In the genomic region with DNA sequence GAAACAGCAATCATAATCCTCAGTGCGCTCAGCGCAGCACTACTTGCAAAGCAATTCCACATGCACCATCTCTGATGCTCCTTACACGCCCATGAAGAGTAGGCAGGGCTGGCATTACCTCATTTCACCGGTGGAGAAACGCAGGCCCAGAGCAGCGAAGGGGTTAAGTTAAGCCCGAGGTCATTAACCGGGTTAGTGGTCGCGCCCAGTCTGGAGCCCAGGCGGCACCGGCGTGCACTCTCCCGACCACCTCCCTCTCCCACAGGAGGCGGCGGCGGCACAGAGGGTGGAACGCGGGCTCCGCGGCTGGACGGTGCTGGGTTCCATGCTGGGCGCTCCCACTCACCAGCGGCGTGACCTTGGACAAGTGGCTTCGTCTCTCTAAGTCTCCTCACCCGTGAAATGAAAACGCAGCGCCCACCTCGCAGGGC, we compare ENCODE assay signal across 8 cellular contexts. TPM values are rescaled to one million over a fixed set of nuclear protein-coding genes. Genes with fewer than 3 reads are reported as not detected.
DNase-seq lines count a peak whose midpoint lies in the region; ATAC-seq, FAIRE-seq and TF ChIP-seq lines count a peak whose summit lies in the region.

No MANE protein-coding gene starts in this region.

- H3K18ac ChIP-seq in H1 (ENCODE audit: extremely low read depth, low read length): peak overlapping the region; percentile 78

- H3K4me3 ChIP-seq in Caco-2 (ENCODE audit: low read depth, low read length): peak overlapping the region; percentile 98
- H3K4me3 ChIP-seq in HCT116 (replicated peaks in 1 of 2; ENCODE audit: low read depth in 1 of 2, low read length in 2 of 2): peak overlapping the region; percentile 90 to 94
- H3K4me3 ChIP-seq in Peyer's patch: peak overlapping the region; percentile 93 to 96 (median 95)
- H3K4me3 ChIP-seq in H1 (ENCODE audit: extremely low read depth in 1 of 4, insufficient read depth in 2 of 4, low read depth in 3 of 4, low read length in 4 of 4): peak overlapping the region; percentile 79 to 94 (median 88)
- H3K4me3 ChIP-seq in mucosa of stomach (ENCODE audit: low read length): peak overlapping the region; percentile 80

- no peaks in the 10 kb centered on the region for H3K36me3 ChIP-seq in Caco-2 (ENCODE audit: control insufficient read depth, insufficient read depth, low read length)
- H3K36me3 ChIP-seq in HCT116 (ENCODE audit: control insufficient read depth in 1 of 2, insufficient read depth in 2 of 2, low read length in 2 of 2): peaks cover 6 to 11% of the 10 kb centered on the region in 2 experiments; a peak in 3 of 4 replicates
- peaks cover 0 to 19% (median 0%) of the 10 kb centered on the region in 3 donors for H3K36me3 ChIP-seq in Peyer's patch
- peaks cover 2 to 13% (median 10%) of the 10 kb centered on the region in 4 experiments for H3K36me3 ChIP-seq in H1 (ENCODE audit: control insufficient read depth in 2 of 4, insufficient read depth in 4 of 4, low read length in 3 of 4)
- peaks cover 5% of the 10 kb centered on the region for H3K36me3 ChIP-seq in mucosa of stomach (ENCODE audit: control insufficient read depth, insufficient read depth, low read length)

- no peak overlapping the region for H3K23ac ChIP-seq in H1 (ENCODE audit: insufficient read length)

- TF ChIP-seq POLR2A in HCT116 (IDR thresholded peaks at IDR 0.05; ENCODE audit: borderline replicate concordance, extremely low read depth, insufficient read depth, insufficient read length) (no peak), Peyer's patch (IDR thresholded peaks at IDR 0.05) (no peak), H1 (IDR thresholded peaks at IDR 0.05; ENCODE audit: control extremely low read depth in 1 of 2, low read depth in 2 of 2, low read length in 2 of 2) (no peak; a peak in 1 of 3 replicates)

- H4K91ac ChIP-seq in H1 (replicated peaks; ENCODE audit: insufficient read length, low read length): peak overlapping the region; percentile 92

- H3K79me2 ChIP-seq in HCT116 (ENCODE audit: insufficient read depth, low read length) (peaks cover 45% of the 10 kb centered on the region), H1 (ENCODE audit: control insufficient read depth in 1 of 2, insufficient read depth in 2 of 2, low read length in 2 of 2) (peaks cover 0 to 10% of the 10 kb centered on the region in 2 experiments; a peak in 1 of 4 replicates)

- no peak for FAIRE-seq in H1 (lab: Jason Lieb, UNC)

- POLR2A ChIA-PET in Caco-2 (lab: Charles Lee) (interaction anchor here (1.0 to 1.8 kb wide), 4 partner anchors 12 to 54 kb away, joined by 3 to 25 read pairs (median 12); partner anchors contain the start of gene ABCB8), HCT116 (lab: Charles Lee) (interaction anchor here (1.0 to 1.4 kb wide), 3 partner anchors 10 to 19 kb away, joined by 3 to 13 read pairs (median 9); no protein-coding TSS in a partner anchor), H1 (lab: Charles Lee; ENCODE audit: partially characterized antibody) (interaction anchor here (0.8 to 4.9 kb wide), 12 partner anchors 9 to 83 kb away, joined by 3 to 33 read pairs (median 6); partner anchors contain the start of gene CDK5)

- peak overlapping the region; percentile 94 for H3K27ac ChIP-seq in HCT116 (ENCODE audit: low read depth, low read length)
- H3K27ac ChIP-seq in Peyer's patch: peak overlapping the region; percentile 95 to 97 (median 96)
- H3K27ac ChIP-seq in H1 (ENCODE audit: low read depth, low read length): peak overlapping the region; percentile 76

- peaks cover 12% of the 10 kb centered on the region for H3K79me1 ChIP-seq in H1 (ENCODE audit: low read depth, low read length)

- H3K36me3 Mint-ChIP-seq in Caco-2 (ENCODE audit: insufficient read depth, unreplicated experiment): peaks cover 59% of the 10 kb centered on the region

- no peaks in the 10 kb centered on the region for H3K9me2 ChIP-seq in HCT116 (ENCODE audit: insufficient read depth)

- peaks cover 22% of the 10 kb centered on the region for H3K4me1 ChIP-seq in Caco-2
- peaks cover 28 to 63% of the 10 kb centered on the region in 2 experiments for H3K4me1 ChIP-seq in HCT116 (ENCODE audit: control insufficient read depth in 1 of 2, insufficient read depth in 2 of 2, low read length in 2 of 2)
- H3K4me1 ChIP-seq in Peyer's patch: peaks cover 3 to 45% (median 34%) of the 10 kb centered on the region in 4 donors
- H3K4me1 ChIP-seq in H1 (replicated peaks in 1 of 4; ENCODE audit: control insufficient read depth in 3 of 4, insufficient read depth in 4 of 4, low read length in 3 of 4): peaks cover 0 to 37% (median 24%) of the 10 kb centered on the region in 4 experiments; a peak in 6 of 7 replicates
- H3K4me1 ChIP-seq in mucosa of stomach (ENCODE audit: control insufficient read depth, insufficient read depth, low read length): peaks cover 54% of the 10 kb centered on the region

- H3K27me3 ChIP-seq in Caco-2 (replicated peaks; ENCODE audit: control insufficient read depth, insufficient read depth, low read length): no peaks in the 10 kb centered on the region
- H3K27me3 ChIP-seq in HCT116 (ENCODE audit: insufficient read depth, low read length): no peaks in the 10 kb centered on the region
- no peaks in the 10 kb centered on the region for H3K27me3 ChIP-seq in Peyer's patch
- peaks cover 0 to 7% (median 5%) of the 10 kb centered on the region in 4 experiments; a peak in 5 of 7 replicates for H3K27me3 ChIP-seq in H1 (replicated peaks in 1 of 4; ENCODE audit: control insufficient read depth in 3 of 4, extremely low read depth in 1 of 4, insufficient read depth in 3 of 4, low read length in 3 of 4)
- H3K27me3 ChIP-seq in mucosa of stomach (ENCODE audit: control insufficient read depth, insufficient read depth, low read length): no peaks in the 10 kb centered on the region

- no peak for TF ChIP-seq CTCF in Caco-2 (IDR thresholded peaks at IDR 0.05; ENCODE audit: insufficient read depth in 1 of 2, low read depth in 1 of 2, low read length in 1 of 2, severe bottlenecking in 1 of 2, unreplicated experiment in 1 of 2)
- TF ChIP-seq CTCF in HCT116 (IDR thresholded peaks at IDR 0.05 in 2 of 3, conservative IDR thresholded peaks at IDR 0.05 in 1 of 3; ENCODE audit: borderline replicate concordance in 1 of 3, insufficient read depth in 1 of 3, low read depth in 2 of 3, low read length in 2 of 3): no peak
- peak in 1 of 6 experiments; percentile 12 for TF ChIP-seq CTCF in Peyer's patch (IDR thresholded peaks at IDR 0.05)
- TF ChIP-seq CTCF in H1 (IDR thresholded peaks at IDR 0.05; ENCODE audit: control extremely low read depth in 1 of 3, insufficient read depth in 1 of 3, low read depth in 1 of 3, low read length in 3 of 3): no peak
- TF ChIP-seq CTCF in GM13977 (IDR thresholded peaks at IDR 0.05; ENCODE audit: extremely low read depth, insufficient read depth, missing control alignments): no peak

- in situ Hi-C loops in GM13977 (cut with MboI; ENCODE audit: low pct_unique_long_range_greater_than_20kb, low sequenced_read_pairs, unreplicated experiment): no loop called here

- peak; percentile 44 to 51 for DNase-seq in Caco-2
- DNase-seq in HCT116 (ENCODE audit: low read depth, low spot score): no peak
- DNase-seq in Peyer's patch: peak in 1 of 3 donors; percentile 56
- no peak for DNase-seq in H1 (ENCODE audit: low read depth in 1 of 2, low spot score in 2 of 2)
- DNase-seq in GM13977 (ENCODE audit: low spot score): no peak

- peak overlapping the region; percentile 97 for H2BK15ac ChIP-seq in H1 (ENCODE audit: low read length)

- ATAC-seq in HCT116 (peak; percentile 2), HG03095 (IDR thresholded peaks at IDR 0.05; ENCODE audit: unreplicated experiment) (no peak), HG03097 (IDR thresholded peaks at IDR 0.05; ENCODE audit: low FRiP score, unreplicated experiment) (no peak)

- TF ChIP-seq RAD21 in HCT116 (IDR thresholded peaks at IDR 0.05; ENCODE audit: low read depth): no peak
- no peak for TF ChIP-seq RAD21 in H1 (IDR thresholded peaks at IDR 0.05 in 1 of 2, conservative IDR thresholded peaks at IDR 0.05 in 1 of 2; ENCODE audit: low read depth in 2 of 2, low read length in 2 of 2)

- 2% methylated on average over 21 of the region's 30 CpGs; no CpG with 5 or more reads in 1 of the 2 experiments for WGBS in H1 (ENCODE audit: extremely low coverage in 1 of 2, insufficient coverage in 1 of 2, insufficient read length in 1 of 2, insufficient replicate concordance in 2 of 2, low coverage in 1 of 2, low lambda C conversion rate in 2 of 2, missing lambda C conversion rate in 1 of 2), 2 experiments

- peak overlapping the region; percentile 59 for H2BK120ac ChIP-seq in H1 (replicated peaks; ENCODE audit: low read depth, low read length)

- H2AK5ac ChIP-seq in H1 (ENCODE audit: low read depth, low read length): no peak overlapping the region

- H3K9me3 ChIP-seq in Caco-2 (no peaks in the 10 kb centered on the region), HCT116 (ENCODE audit: control insufficient read depth in 1 of 2, insufficient read depth in 1 of 2, low read depth in 1 of 2, low read length in 2 of 2) (no peaks in the 10 kb centered on the region), Peyer's patch (no peaks in the 10 kb centered on the region), H1 (ENCODE audit: insufficient read depth in 2 of 2, low read depth in 1 of 2, low read length in 1 of 2) (no peaks in the 10 kb centered on the region), mucosa of stomach (ENCODE audit: control insufficient read depth, low read length) (no peaks in the 10 kb centered on the region)

- H3K4ac ChIP-seq in H1 (replicated peaks; ENCODE audit: insufficient read length, low read depth, low read length): peak overlapping the region; percentile 88

- intact Hi-C loops in Caco-2 (cut with micrococcal nuclease; ENCODE audit: unreplicated experiment): loop anchor here (1.0 kb wide), 1 partner anchor 18 kb away; no protein-coding TSS in a partner anchor
- intact Hi-C loops in HCT116 (cut with micrococcal nuclease): no loop called here

- BruUV-seq in Caco-2 (replicated peaks; lab: Mats Ljungman, UMichigan) (TSS peak; percentile 51), HCT116 (replicated peaks; lab: Mats Ljungman, UMichigan) (TSS peak; percentile 63)

- CTCF ChIA-PET in Caco-2 (lab: Charles Lee): interaction anchor here (0.9 to 1.6 kb wide), 3 partner anchors 18 to 62 kb away, joined by 3 to 13 read pairs (median 5); no protein-coding TSS in a partner anchor
- CTCF ChIA-PET in HCT116 (lab: Charles Lee): interaction anchor here (0.7 to 1.4 kb wide), 4 partner anchors 19 to 62 kb away, joined by 3 read pairs; no protein-coding TSS in a partner anchor
- CTCF ChIA-PET in H1 (lab: Charles Lee; ENCODE audit: partially characterized antibody): interaction anchor here (1.6 to 6.0 kb wide), 3 partner anchors 16 to 62 kb away, joined by 3 to 81 read pairs (median 23); partner anchors contain the start of gene CDK5

- H3K9me3 Mint-ChIP-seq in Caco-2 (ENCODE audit: unreplicated experiment): no peaks in the 10 kb centered on the region

- peak overlapping the region; percentile 55 for H3K27ac Mint-ChIP-seq in Caco-2 (ENCODE audit: unreplicated experiment)

- H3K9ac ChIP-seq in HCT116 (ENCODE audit: low read length): peak overlapping the region; percentile 100
- peak overlapping the region; percentile 86 to 89 (median 88) for H3K9ac ChIP-seq in H1 (replicated peaks in 1 of 4; ENCODE audit: extremely low read depth in 1 of 4, low read depth in 3 of 4, low read length in 3 of 4)
- peak overlapping the region; percentile 90 for H3K9ac ChIP-seq in mucosa of stomach (ENCODE audit: low read length)

- peaks cover 21% of the 10 kb centered on the region for H3K23me2 ChIP-seq in H1 (ENCODE audit: low read depth, low read length)

- 0 out of 2 replicates have a peak overlapping the region, but pooled peaks have one; percentile 17 for H2BK12ac ChIP-seq in H1 (ENCODE audit: low read depth, low read length)

- H4K8ac ChIP-seq in H1 (ENCODE audit: extremely low read depth, insufficient read depth, low read length): peak overlapping the region; percentile 93; the same call in 1 of the 2 replicates

- H4K20me1 ChIP-seq in HCT116 (ENCODE audit: insufficient read depth): no peaks in the 10 kb centered on the region
- peaks cover 18 to 20% of the 10 kb centered on the region in 2 experiments for H4K20me1 ChIP-seq in H1 (replicated peaks in 1 of 2; ENCODE audit: control insufficient read depth in 1 of 2, insufficient read depth in 2 of 2, low read length in 2 of 2)

- peaks cover 10% of the 10 kb centered on the region for H3K4me1 Mint-ChIP-seq in Caco-2 (ENCODE audit: low read depth, unreplicated experiment)

- no peak overlapping the region for H2AFZ ChIP-seq in HCT116 (ENCODE audit: low read depth, low read length, poor library complexity, severe bottlenecking)
- no peak overlapping the region for H2AFZ ChIP-seq in H1 (ENCODE audit: low read length)

- H3K4me2 ChIP-seq in HCT116 (ENCODE audit: low read length) (peak overlapping the region; percentile 94), H1 (ENCODE audit: insufficient read depth in 1 of 2, low read depth in 2 of 2, low read length in 2 of 2) (peak overlapping the region; percentile 95 to 100)

- peak overlapping the region; percentile 93 for H3K4me3 Mint-ChIP-seq in Caco-2 (ENCODE audit: unreplicated experiment)

- no peaks in the 10 kb centered on the region for H3K27me3 Mint-ChIP-seq in Caco-2 (ENCODE audit: insufficient read depth, unreplicated experiment)

- H4K5ac ChIP-seq in H1 (ENCODE audit: insufficient read length, low read depth, low read length): peak overlapping the region; percentile 86

- no peak overlapping the region for H2BK20ac ChIP-seq in H1 (ENCODE audit: low read length)

- peak overlapping the region; percentile 71; the same call in 1 of the 2 replicates for H2BK5ac ChIP-seq in H1 (ENCODE audit: low read depth, low read length)

- no peak for TF ChIP-seq EP300 in H1 (IDR thresholded peaks at IDR 0.05; ENCODE audit: borderline replicate concordance in 1 of 2, low read depth in 2 of 2, low read length in 2 of 2)

- no peak overlapping the region for H3K14ac ChIP-seq in H1 (ENCODE audit: insufficient read length)

- RAD21 ChIA-PET in HCT116 (lab: Charles Lee; ENCODE audit: low non-redundant PET in 1 of 2, low total read pairs in 2 of 2, uncharacterized antibody in 2 of 2, unreplicated experiment in 2 of 2): no interaction called here

- peak overlapping the region; percentile 73 for H3K56ac ChIP-seq in H1 (replicated peaks; ENCODE audit: insufficient read length, low read depth, low read length)

RNA-seq across cellular contexts. Expression of gene FASTK, which starts 0.5 kb away (rescaled TPM):
- total RNA-seq in Caco-2 (2022) (114 and 119 TPM in 2 replicates), HCT116 (2021; ENCODE audit: unreplicated experiment) (86.4 TPM), Peyer's patch (100 to 1,000 TPM in 3 of 4 donors, 10 to 100 TPM in 1; 99.0 to 239 (median 158) TPM)
- polyA plus RNA-seq in HCT116 (2012): 77.9 and 78.4 TPM in 2 replicates
- 39.4 and 43.8 TPM in 2 replicates for total RNA-seq in H1 (2021; fragmentation: NEBNext Ultra II Directional; extraction: Animal tissue kit (Norgen Biotek cat#: 25700))
- polyA plus RNA-seq in H1 (2011; rRNA removed): 84.0 and 116 TPM in 2 replicates
- polyA plus RNA-seq in H1 (2011; cell fraction: cytosol; rRNA removed): 87.9 TPM
- polyA plus RNA-seq in H1 (2011; cell fraction: nucleus; rRNA removed): 383 TPM
- polyA plus RNA-seq in H1 (2012, experiment 1 of 2): 34.8 to 66.7 TPM (median 56.9 TPM) in 4 replicates
- 59.3 TPM for polyA plus RNA-seq in H1 (2012, experiment 2 of 2)
- 53.6 TPM for polyA plus RNA-seq in H1 (2013, experiment 1 of 2)
- polyA plus RNA-seq in H1 (2013, experiment 2 of 2): 45.8 TPM
- polyA minus RNA-seq in H1 (2011; rRNA and poly(A)+ RNA removed): 28.6 and 30.4 TPM in 2 replicates
- 25.5 TPM for polyA minus RNA-seq in H1 (2011; cell fraction: cytosol; rRNA and poly(A)+ RNA removed)
- 71.3 TPM for polyA minus RNA-seq in H1 (2011; cell fraction: nucleus; rRNA and poly(A)+ RNA removed)

RNA-seq across cellular contexts. Expression of gene TMUB1, which starts 3.2 kb away (rescaled TPM):
- total RNA-seq in Caco-2 (2022) (68.1 and 75.0 TPM in 2 replicates), HCT116 (2021; ENCODE audit: unreplicated experiment) (75.8 TPM), Peyer's patch (100 to 1,000 TPM in 2 of 4 donors, 10 to 100 TPM in 2; 38.0 to 113 (median 100) TPM)
- polyA plus RNA-seq in HCT116 (2012): 71.5 and 73.7 TPM in 2 replicates
- 41.4 and 48.7 TPM in 2 replicates for total RNA-seq in H1 (2021; fragmentation: NEBNext Ultra II Directional; extraction: Animal tissue kit (Norgen Biotek cat#: 25700))
- polyA plus RNA-seq in H1 (2011; rRNA removed): 56.2 and 85.7 TPM in 2 replicates
- 38.5 TPM for polyA plus RNA-seq in H1 (2011; cell fraction: cytosol; rRNA removed)
- polyA plus RNA-seq in H1 (2011; cell fraction: nucleus; rRNA removed): 77.0 TPM
- 23.7 to 47.4 TPM (median 42.5 TPM) in 4 replicates for polyA plus RNA-seq in H1 (2012, experiment 1 of 2)
- polyA plus RNA-seq in H1 (2012, experiment 2 of 2): 45.8 TPM
- 69.9 TPM for polyA plus RNA-seq in H1 (2013, experiment 1 of 2)
- polyA plus RNA-seq in H1 (2013, experiment 2 of 2): 77.4 TPM
- polyA minus RNA-seq in H1 (2011; rRNA and poly(A)+ RNA removed): 6.5 and 7.1 TPM in 2 replicates
- 18.8 TPM for polyA minus RNA-seq in H1 (2011; cell fraction: cytosol; rRNA and poly(A)+ RNA removed)
- polyA minus RNA-seq in H1 (2011; cell fraction: nucleus; rRNA and poly(A)+ RNA removed): 14.7 TPM

RNA-seq across cellular contexts. Expression of gene AGAP3, which starts 6.2 kb away (rescaled TPM):
- total RNA-seq in Caco-2 (2022) (70.2 and 76.6 TPM in 2 replicates), HCT116 (2021; ENCODE audit: unreplicated experiment) (126 TPM), Peyer's patch (100 to 1,000 TPM in 2 of 4 donors, 10 to 100 TPM in 2; 91.6 to 123 (median 101) TPM)
- polyA plus RNA-seq in HCT116 (2012): 70.1 and 70.4 TPM in 2 replicates
- 66.4 and 68.1 TPM in 2 replicates for total RNA-seq in H1 (2021; fragmentation: NEBNext Ultra II Directional; extraction: Animal tissue kit (Norgen Biotek cat#: 25700))
- polyA plus RNA-seq in H1 (2011; rRNA removed): 120 and 194 TPM in 2 replicates
- polyA plus RNA-seq in H1 (2011; cell fraction: cytosol; rRNA removed): 90.4 TPM
- polyA plus RNA-seq in H1 (2011; cell fraction: nucleus; rRNA removed): 258 TPM
- 70.1 to 77.1 TPM (median 74.6 TPM) in 4 replicates for polyA plus RNA-seq in H1 (2012, experiment 1 of 2)
- 48.0 TPM for polyA plus RNA-seq in H1 (2012, experiment 2 of 2)
- 33.4 TPM for polyA plus RNA-seq in H1 (2013, experiment 1 of 2)
- 33.2 TPM for polyA plus RNA-seq in H1 (2013, experiment 2 of 2)
- 27.8 and 33.8 TPM in 2 replicates for polyA minus RNA-seq in H1 (2011; rRNA and poly(A)+ RNA removed)
- 47.5 TPM for polyA minus RNA-seq in H1 (2011; cell fraction: cytosol; rRNA and poly(A)+ RNA removed)
- 71.5 TPM for polyA minus RNA-seq in H1 (2011; cell fraction: nucleus; rRNA and poly(A)+ RNA removed)

RNA-seq across cellular contexts. Expression of gene SLC4A2, which starts 20.7 kb away (rescaled TPM):
- total RNA-seq in Caco-2 (2022) (249 and 255 TPM in 2 replicates), HCT116 (2021; ENCODE audit: unreplicated experiment) (240 TPM), Peyer's patch (100 to 1,000 TPM; 101 to 143 (median 121) TPM)
- 195 and 199 TPM in 2 replicates for polyA plus RNA-seq in HCT116 (2012)
- total RNA-seq in H1 (2021; fragmentation: NEBNext Ultra II Directional; extraction: Animal tissue kit (Norgen Biotek cat#: 25700)): 147 and 148 TPM in 2 replicates
- polyA plus RNA-seq in H1 (2011; rRNA removed): 72.6 and 105 TPM in 2 replicates
- polyA plus RNA-seq in H1 (2011; cell fraction: cytosol; rRNA removed): 64.0 TPM
- 293 TPM for polyA plus RNA-seq in H1 (2011; cell fraction: nucleus; rRNA removed)
- 60.3 to 144 TPM (median 135 TPM) in 4 replicates for polyA plus RNA-seq in H1 (2012, experiment 1 of 2)
- 178 TPM for polyA plus RNA-seq in H1 (2012, experiment 2 of 2)
- polyA plus RNA-seq in H1 (2013, experiment 1 of 2): 120 TPM
- polyA plus RNA-seq in H1 (2013, experiment 2 of 2): 123 TPM
- polyA minus RNA-seq in H1 (2011; rRNA and poly(A)+ RNA removed): 42.9 and 53.5 TPM in 2 replicates
- polyA minus RNA-seq in H1 (2011; cell fraction: cytosol; rRNA and poly(A)+ RNA removed): 63.4 TPM
- 68.4 TPM for polyA minus RNA-seq in H1 (2011; cell fraction: nucleus; rRNA and poly(A)+ RNA removed)

RNA-seq across cellular contexts. Expression of gene CDK5, which starts 22.4 kb away (rescaled TPM):
- total RNA-seq in Caco-2 (2022) (23.8 and 25.2 TPM in 2 replicates), HCT116 (2021; ENCODE audit: unreplicated experiment) (19.8 TPM), Peyer's patch (10 to 100 TPM in 3 of 4 donors, 1 to 10 TPM in 1; 6.9 to 15.4 (median 13.8) TPM)
- 20.4 and 20.9 TPM in 2 replicates for polyA plus RNA-seq in HCT116 (2012)
- total RNA-seq in H1 (2021; fragmentation: NEBNext Ultra II Directional; extraction: Animal tissue kit (Norgen Biotek cat#: 25700)): 22.7 and 22.8 TPM in 2 replicates
- 37.2 and 47.8 TPM in 2 replicates for polyA plus RNA-seq in H1 (2011; rRNA removed)
- polyA plus RNA-seq in H1 (2011; cell fraction: cytosol; rRNA removed): 30.4 TPM
- 29.0 TPM for polyA plus RNA-seq in H1 (2011; cell fraction: nucleus; rRNA removed)
- polyA plus RNA-seq in H1 (2012, experiment 1 of 2): 23.4 to 31.3 TPM (median 27.8 TPM) in 4 replicates
- 24.6 TPM for polyA plus RNA-seq in H1 (2012, experiment 2 of 2)
- polyA plus RNA-seq in H1 (2013, experiment 1 of 2): 20.9 TPM
- polyA plus RNA-seq in H1 (2013, experiment 2 of 2): 19.9 TPM
- polyA minus RNA-seq in H1 (2011; rRNA and poly(A)+ RNA removed): 20.8 and 22.0 TPM in 2 replicates
- polyA minus RNA-seq in H1 (2011; cell fraction: cytosol; rRNA and poly(A)+ RNA removed): 8.8 TPM
- 14.2 TPM for polyA minus RNA-seq in H1 (2011; cell fraction: nucleus; rRNA and poly(A)+ RNA removed)

Comparison
In these comparisons a context has a peak if more than half of its experiments do, and no peak if none do; other contexts are left out.
1. DNase-seq: peak in Caco-2 (2 of 2); none in HCT116 (single experiment), H1 (0 of 2) and GM13977 (single experiment).
2. Peak in every context shown above with its lines, with median percentiles within 50 percentile points of each other: H3K4me3 ChIP-seq, H3K27ac ChIP-seq and H3K9ac ChIP-seq.